Comparison of ENCODE assay signal across 29 cellular contexts in the genomic region with DNA sequence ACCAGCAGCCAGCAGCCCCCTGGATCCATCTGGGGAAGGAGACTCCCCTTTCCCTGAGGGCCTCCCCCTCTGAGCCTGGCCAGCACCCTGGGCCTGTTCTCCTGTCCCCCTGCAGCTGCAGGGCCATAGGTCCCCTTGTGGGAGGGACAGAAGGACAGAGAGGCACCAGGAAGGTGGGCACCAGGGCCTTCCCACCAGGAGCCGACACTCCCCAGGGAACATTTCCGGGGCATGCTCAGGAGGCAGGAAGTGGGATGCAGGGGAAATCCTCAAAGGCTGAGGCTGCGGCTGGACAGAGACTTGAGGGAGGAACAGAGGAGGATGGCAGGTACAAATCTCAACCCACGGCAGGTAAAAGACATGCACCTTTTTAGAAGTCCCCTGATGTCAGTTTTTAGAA.
"Had no signal": no experiment of that assay in that cellular context is flagged by ENCODE, and none has a peak within 500 bp of the region (broad histone marks: within the 10 kb centered on the region; RNA-seq: fewer than 3 reads in every experiment).

No MANE protein-coding gene starts in this region.

- H3K27me3 ChIP-seq: body of pancreas, colonic mucosa, foreskin keratinocyte, gastrocnemius medialis had no signal

- DNase-seq: activated B cell treated with CpG ODN at 0.5 μM for 24 hours; activated CD4-positive, alpha-beta T cell treated with anti-CD3 and anti-CD28 coated beads for 48 hours; activated CD4-positive, alpha-beta T cell treated with anti-CD3 and anti-CD28 coated beads, Interleukin-2, amount 50 U/mL, for 1 hour; activated CD4-positive, alpha-beta T cell treated with anti-CD3 and anti-CD28 coated beads, Interleukin-2, amount 50 U/mL, for 48 hours; activated CD8-positive, alpha-beta memory T cell treated with anti-CD3 and anti-CD28 coated beads for 24 hours; activated CD8-positive, alpha-beta T cell treated with anti-CD3 and anti-CD28 coated beads for 36 hours; activated effector memory CD4-positive, alpha-beta T cell treated with Interleukin-2 at 50 U/mL for 16 hours; activated gamma-delta T cell treated with Interleukin-2 at 50 U/mL for 16 hours; activated naive CD4-positive, alpha-beta T cell treated with anti-CD3 and anti-CD28 coated beads, Interleukin-2, amount 50 U/mL, for 16 hours; activated naive CD4-positive, alpha-beta T cell treated with Interleukin-2 at 50 U/mL for 16 hours; activated T-cell treated with anti-CD3 and anti-CD28 coated beads, Interleukin-2, amount 50 U/mL, for 4 hours; amygdala; aorta; body of pancreas; caudate nucleus; cerebellar nuclear complex; colonic mucosa; effector CD8-positive, alpha-beta T cell; foreskin keratinocyte; gastrocnemius medialis; glutamatergic neuron; T-helper 1 cell; T-helper 17 cell; T1000; WERI-Rb-1 had no signal

- FAIRE-seq: endometrium had no signal

- ATAC-seq: activated CD4-positive, CD25-positive, alpha-beta regulatory T cell treated with anti-CD3 and anti-CD28 coated beads, Interleukin-2, amount 50 U/mL, for 24 hours; activated CD8-positive, alpha-beta T cell treated with anti-CD3 and anti-CD28 coated beads for 36 hours; activated T-cell treated with anti-CD3 and anti-CD28 coated beads, Interleukin-2, amount 50 U/mL, for 4 hours; activated T-helper 17 cell treated with anti-CD3 and anti-CD28 coated beads, Interleukin-2, amount 50 U/mL, for 72 hours; body of pancreas; foreskin keratinocyte; gastrocnemius medialis; T-helper 17 cell had no signal

- H3K4me3 ChIP-seq: body of pancreas, colonic mucosa, esophagus muscularis mucosa, gastrocnemius medialis had no signal

- H3K27ac ChIP-seq: body of pancreas, colonic mucosa, esophagus muscularis mucosa, foreskin keratinocyte, gastrocnemius medialis, WERI-Rb-1 had no signal

- H3K9me3 ChIP-seq: body of pancreas, colonic mucosa, esophagus muscularis mucosa, gastrocnemius medialis had no signal

- H3K36me3 ChIP-seq: colonic mucosa, esophagus muscularis mucosa, gastrocnemius medialis, WERI-Rb-1 had no signal

- H3K4me1 ChIP-seq: body of pancreas, colonic mucosa, esophagus muscularis mucosa, foreskin keratinocyte, gastrocnemius medialis had no signal
